29 cellular contexts compared by ENCODE assay signal in genomic region chr4:112717856-112718255, GRCh38.
"Had no signal": no experiment of that assay in that cellular context is flagged by ENCODE, and none has a peak within 500 bp of the region (broad histone marks: within the 10 kb centered on the region; RNA-seq: fewer than 3 reads in every experiment).

No MANE protein-coding gene starts in this region.

- H3K27me3 ChIP-seq: adrenal gland, SJCRH30 had no signal

- H3K4me1 Mint-ChIP-seq: activated CD4-positive, alpha-beta T cell treated with anti-CD3 and anti-CD28 coated beads for 36 hours; activated CD4-positive, alpha-beta T cell treated with anti-CD3 and anti-CD28 coated beads, Interleukin-2, amount 10 ng/mL, durations not matched to agents 7 days and 5 days; central memory CD8-positive, alpha-beta T cell had no signal

- H3K9me3 ChIP-seq: adrenal gland, body of pancreas, SJCRH30 had no signal

- H3K9me3 Mint-ChIP-seq: activated CD4-positive, alpha-beta T cell treated with anti-CD3 and anti-CD28 coated beads, Interleukin-2, amount 10 ng/mL, durations not matched to agents 7 days and 5 days; activated naive CD4-positive, alpha-beta T cell treated with anti-CD3 and anti-CD28 coated beads for 36 hours; activated naive CD4-positive, alpha-beta T cell treated with anti-CD3 and anti-CD28 coated beads, Interleukin-2, amount 50 U/mL, for 72 hours; activated T-cell treated with anti-CD3 and anti-CD28 coated beads, Interleukin-2, amount 50 U/mL, for 4 hours; activated T-helper 1 cell treated with anti-CD3 and anti-CD28 coated beads, Interleukin-12 subunit alpha, Interleukin-12 subunit beta, Interleukin-2, Interleukin-4 antibody, amounts not matched to agents 30 ng/mL and 10 ng/mL and 1 ng/mL, durations not matched to agents 14 hours and 24 hours and 36 hours; central memory CD8-positive, alpha-beta T cell had no signal

- ATAC-seq: activated CD4-positive, alpha-beta T cell treated with anti-CD3 and anti-CD28 coated beads for 36 hours; activated CD4-positive, CD25-positive, alpha-beta regulatory T cell treated with anti-CD3 and anti-CD28 coated beads, Interleukin-2, amount 50 U/mL, for 24 hours; activated CD8-positive, alpha-beta T cell treated with anti-CD3 and anti-CD28 coated beads, Interleukin-2, amount 10 ng/mL, durations not matched to agents 7 days and 5 days; activated naive CD4-positive, alpha-beta T cell treated with anti-CD3 and anti-CD28 coated beads, Interleukin-2, amount 50 U/mL, for 72 hours; activated T-cell treated with anti-CD3 and anti-CD28 coated beads, Interleukin-2, amount 50 U/mL, for 4 hours; body of pancreas had no signal

- H3K27ac Mint-ChIP-seq: activated CD4-positive, alpha-beta T cell treated with anti-CD3 and anti-CD28 coated beads for 36 hours; activated CD4-positive, alpha-beta T cell treated with anti-CD3 and anti-CD28 coated beads, Interleukin-2, amount 10 ng/mL, durations not matched to agents 7 days and 5 days; activated CD8-positive, alpha-beta T cell treated with anti-CD3 and anti-CD28 coated beads, Interleukin-2, amount 10 ng/mL, durations not matched to agents 7 days and 5 days; activated naive CD4-positive, alpha-beta T cell treated with anti-CD3 and anti-CD28 coated beads for 36 hours; activated naive CD4-positive, alpha-beta T cell treated with anti-CD3 and anti-CD28 coated beads, Interleukin-2, amount 50 U/mL, for 72 hours; activated T-helper 1 cell treated with anti-CD3 and anti-CD28 coated beads, Interleukin-12 subunit alpha, Interleukin-12 subunit beta, Interleukin-2, Interleukin-4 antibody, amounts not matched to agents 30 ng/mL and 10 ng/mL and 1 ng/mL, durations not matched to agents 14 hours and 24 hours and 36 hours had no signal

- H3K27ac ChIP-seq: adrenal gland, body of pancreas, SJCRH30, SK-N-MC had no signal

- H3K4me1 ChIP-seq: body of pancreas, SJCRH30 had no signal

- H3K4me3 ChIP-seq: adrenal gland, body of pancreas, SJCRH30, SK-N-MC had no signal

- DNase-seq: activated CD4-positive, alpha-beta T cell treated with anti-CD3 and anti-CD28 coated beads for 36 hours; activated CD4-positive, alpha-beta T cell treated with anti-CD3 and anti-CD28 coated beads, Interleukin-2, amount 10 ng/mL, durations not matched to agents 7 days and 5 days; activated CD4-positive, alpha-beta T cell treated with anti-CD3 and anti-CD28 coated beads, Interleukin-2, amount 50 U/mL, for 48 hours; activated CD8-positive, alpha-beta T cell treated with anti-CD3 and anti-CD28 coated beads, Interleukin-2, amount 10 ng/mL, durations not matched to agents 7 days and 5 days; activated gamma-delta T cell treated with Interleukin-2 at 50 U/mL for 16 hours; activated naive CD4-positive, alpha-beta T cell treated with anti-CD3 and anti-CD28 coated beads for 36 hours; activated T-cell treated with anti-CD3 and anti-CD28 coated beads for 4 hours; activated T-cell treated with anti-CD3 and anti-CD28 coated beads, Interleukin-2, amount 50 U/mL, for 4 hours; adrenal gland; body of pancreas; MM.1S; MV-4-11; NCI-H1092; NCI-H1436 treated with DMSO at 0.1 percent for 48 hours; NCI-H1694 treated with DMSO at 0.1 percent for 48 hours; NCI-H2029; NCI-H510A; NCI-H526; NCI-H748 treated with DMSO at 0.1 percent for 48 hours; NK-92 treated with Interleukin-12 subunit alpha and Interleukin-12 subunit beta, amount 100 ng/mL, for 24 hours; OCI-M1; SHP77; SJCRH30; T1000 had no signal

- H3K36me3 ChIP-seq: adrenal gland, SJCRH30 had no signal

- H3K36me3 Mint-ChIP-seq: activated naive CD4-positive, alpha-beta T cell treated with anti-CD3 and anti-CD28 coated beads, Interleukin-2, amount 50 U/mL, for 72 hours had no signal

- H3K4me3 Mint-ChIP-seq: activated CD4-positive, alpha-beta T cell treated with anti-CD3 and anti-CD28 coated beads for 36 hours; activated CD4-positive, alpha-beta T cell treated with anti-CD3 and anti-CD28 coated beads, Interleukin-2, amount 10 ng/mL, durations not matched to agents 7 days and 5 days; activated CD8-positive, alpha-beta T cell treated with anti-CD3 and anti-CD28 coated beads, Interleukin-2, amount 10 ng/mL, durations not matched to agents 7 days and 5 days; activated naive CD4-positive, alpha-beta T cell treated with anti-CD3 and anti-CD28 coated beads for 36 hours; activated T-cell treated with anti-CD3 and anti-CD28 coated beads, Interleukin-2, amount 50 U/mL, for 4 hours; activated T-helper 1 cell treated with anti-CD3 and anti-CD28 coated beads, Interleukin-12 subunit alpha, Interleukin-12 subunit beta, Interleukin-2, Interleukin-4 antibody, amounts not matched to agents 30 ng/mL and 10 ng/mL and 1 ng/mL, durations not matched to agents 14 hours and 24 hours and 36 hours; central memory CD8-positive, alpha-beta T cell had no signal
